Comparison of ENCODE assay signal across 25 cellular contexts in the genomic region with DNA sequence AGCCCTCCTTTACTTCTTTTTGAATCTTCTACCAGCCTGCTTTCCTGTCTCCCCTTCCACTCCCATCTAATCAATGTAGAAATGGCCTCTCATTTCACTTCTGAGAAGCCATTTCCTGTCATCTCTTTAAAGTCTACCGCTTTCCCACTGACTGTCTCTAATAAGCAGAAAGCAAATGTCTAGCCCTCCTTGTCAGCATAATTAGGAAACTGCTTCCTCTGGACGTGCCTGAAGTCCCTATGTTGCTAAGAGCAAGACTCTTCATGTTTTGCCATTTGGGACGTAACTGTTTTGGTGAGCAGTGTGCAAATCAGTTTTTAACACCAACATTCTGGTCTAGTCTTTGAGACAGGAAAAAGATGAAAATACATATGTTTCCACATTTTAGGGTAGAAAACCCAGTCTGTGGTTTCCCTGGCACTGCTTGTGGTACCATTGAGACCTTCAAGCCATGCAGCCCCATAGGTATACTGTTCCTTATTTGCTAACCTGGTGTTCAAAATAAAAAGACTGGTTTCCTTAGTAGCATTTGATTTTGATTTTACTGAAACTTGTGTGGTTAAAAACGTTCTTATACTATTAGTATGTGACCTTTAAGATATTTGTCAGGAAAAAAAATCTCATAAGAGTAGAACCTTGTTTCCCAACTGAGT. TPM values are rescaled to one million over a fixed set of nuclear protein-coding genes. Genes with fewer than 3 reads are reported as not detected.
DNase-seq lines count a peak whose midpoint lies in the region; ATAC-seq lines count a peak whose summit lies in the region.
"Had no signal": no experiment of that assay in that cellular context is flagged by ENCODE, and none has a peak within 500 bp of the region (broad histone marks: within the 10 kb centered on the region; RNA-seq: fewer than 3 reads in every experiment).

No MANE protein-coding gene starts in this region.

- H3K4me3 Mint-ChIP-seq in activated naive CD4-positive, alpha-beta T cell treated with anti-CD3 and anti-CD28 coated beads, Interleukin-2, amount 50 U/mL, for 24 hours: peak overlapping the region; percentile 9
- no peak overlapping the region for H3K4me3 Mint-ChIP-seq in T-helper 17 cell
- H3K4me3 Mint-ChIP-seq in immature natural killer cell: peak overlapping the region; percentile 31 to 61 (median 56)
- H3K4me3 Mint-ChIP-seq: endodermal cell, mesothelial cell of epicardium, neural progenitor cell had no signal

- H3K27me3 Mint-ChIP-seq in activated naive CD4-positive, alpha-beta T cell treated with anti-CD3 and anti-CD28 coated beads, Interleukin-2, amount 50 U/mL, for 24 hours: no peaks in the 10 kb centered on the region
- H3K27me3 Mint-ChIP-seq in T-helper 17 cell (no peaks in the 10 kb centered on the region), immature natural killer cell (ENCODE audit: low read depth in 3 of 3) (peaks cover 0 to 2% (median 0%) of the 10 kb centered on the region in 3 donors)

- peaks cover 3% of the 10 kb centered on the region for H3K36me3 Mint-ChIP-seq in activated naive CD4-positive, alpha-beta T cell treated with anti-CD3 and anti-CD28 coated beads, Interleukin-2, amount 50 U/mL, for 24 hours
- H3K36me3 Mint-ChIP-seq in T-helper 17 cell (ENCODE audit: low read depth) (peaks cover 2% of the 10 kb centered on the region), immature natural killer cell (peaks cover 0 to 7% (median 6%) of the 10 kb centered on the region in 3 donors)
- H3K36me3 Mint-ChIP-seq: mesothelial cell of epicardium, neural progenitor cell had no signal

- no peak for DNase-seq in activated naive CD4-positive, alpha-beta T cell treated with Interleukin-2 at 50 U/mL for 16 hours
- no peak for DNase-seq in T-helper 17 cell
- DNase-seq in immature natural killer cell: no peak
- no peak for DNase-seq in NCI-H1436 (lab: John Stamatoyannopoulos, UW)
- DNase-seq in MG63: no peak
- DNase-seq: activated effector memory CD4-positive, alpha-beta T cell treated with Interleukin-2 at 50 U/mL for 16 hours; COR-L47; endodermal cell; glutamatergic neuron; GM23248; KBM-7; NCI-H1092; NCI-H524; psoas muscle; RPMI8226; stimulated activated CD4-positive, alpha-beta T cell treated with anti-CD3 and anti-CD28 coated beads, Interleukin-4, amount 100 ng/mL, for 4 hours had no signal

- ATAC-seq in T-helper 17 cell (peak; percentile 27), HG02884 (IDR thresholded peaks at IDR 0.05; ENCODE audit: unreplicated experiment) (no peak)
- ATAC-seq: left lobe of liver, psoas muscle had no signal

- H3K9me3 ChIP-seq in T-helper 17 cell (ENCODE audit: control insufficient read depth, low read length, poor library complexity, severe bottlenecking) (no peaks in the 10 kb centered on the region), MG63 (no peaks in the 10 kb centered on the region)
- H3K9me3 ChIP-seq: psoas muscle had no signal

- H3K4me1 Mint-ChIP-seq in activated naive CD4-positive, alpha-beta T cell treated with anti-CD3 and anti-CD28 coated beads, Interleukin-2, amount 50 U/mL, for 24 hours: peaks cover 43% of the 10 kb centered on the region
- H3K4me1 Mint-ChIP-seq in T-helper 17 cell: peaks cover 10% of the 10 kb centered on the region
- H3K4me1 Mint-ChIP-seq in immature natural killer cell: peaks cover 38 to 62% of the 10 kb centered on the region in 2 donors
- H3K4me1 Mint-ChIP-seq: neural progenitor cell had no signal

- H3K27ac Mint-ChIP-seq in activated naive CD4-positive, alpha-beta T cell treated with anti-CD3 and anti-CD28 coated beads, Interleukin-2, amount 50 U/mL, for 24 hours: peak overlapping the region; percentile 76
- no peak overlapping the region for H3K27ac Mint-ChIP-seq in T-helper 17 cell
- H3K27ac Mint-ChIP-seq in immature natural killer cell: peak overlapping the region; percentile 33 to 82 (median 62)
- H3K27ac Mint-ChIP-seq: endodermal cell, mesothelial cell of epicardium, neural progenitor cell had no signal

- no peaks in the 10 kb centered on the region for H3K36me3 ChIP-seq in MG63
- H3K36me3 ChIP-seq: neural progenitor cell had no signal

- no peaks in the 10 kb centered on the region for H3K27me3 ChIP-seq in MG63
- H3K27me3 ChIP-seq: neural progenitor cell had no signal

- no peak overlapping the region for H3K4me3 ChIP-seq in MG63
- H3K4me3 ChIP-seq: GM23248, neural progenitor cell, psoas muscle, smooth muscle cell had no signal

- H3K9me3 Mint-ChIP-seq in activated naive CD4-positive, alpha-beta T cell treated with anti-CD3 and anti-CD28 coated beads, Interleukin-2, amount 50 U/mL, for 24 hours: peaks cover 6% of the 10 kb centered on the region
- peaks cover 0 to 2% (median 0%) of the 10 kb centered on the region in 6 donors for H3K9me3 Mint-ChIP-seq in immature natural killer cell
- H3K9me3 Mint-ChIP-seq: endodermal cell, neural progenitor cell had no signal

RNA-seq across cellular contexts. Expression of gene IFNG, which starts 22.1 kb away (rescaled TPM):
- total RNA-seq in T-helper 17 cell: 1 to 10 TPM in 1 of 2 donors, under 1 TPM in 1; 0.99 to 1.2 TPM
- 10 to 100 TPM in 2 of 3 donors, 1 to 10 TPM in 1; 6.4 to 16.9 (median 15.7) TPM for polyA plus RNA-seq in immature natural killer cell
- total RNA-seq in MG63 (2014; rRNA removed; shearing (Covaris generic); ENCODE audit: low replicate concordance): not detected in 2 replicates
- total RNA-seq: chondrocyte, endodermal cell, fibroblast of lung, GM23248, mesothelial cell of epicardium, psoas muscle, smooth muscle cell, temporal lobe had no signal
- polyA plus RNA-seq: fibroblast of lung, GM23248, psoas muscle, smooth muscle cell had no signal
